Comparison of ENCODE assay signal across 12 cellular contexts in genomic region chr12:6310771-6311610, GRCh38. TPM values are rescaled to one million over a fixed set of nuclear protein-coding genes. Genes with fewer than 3 reads are reported as not detected.
DNase-seq lines count a peak whose midpoint lies in the region; ATAC-seq and TF ChIP-seq lines count a peak whose summit lies in the region.
"Had no signal": no experiment of that assay in that cellular context is flagged by ENCODE, and none has a peak within 500 bp of the region (broad histone marks: within the 10 kb centered on the region; RNA-seq: fewer than 3 reads in every experiment).

No MANE protein-coding gene starts in this region.

- H3K9me3 ChIP-seq in esophagus squamous epithelium: no peaks in the 10 kb centered on the region
- no peaks in the 10 kb centered on the region for H3K9me3 ChIP-seq in neuronal stem cell (replicated peaks in 1 of 2; ENCODE audit: control insufficient read depth in 2 of 2, insufficient read depth in 1 of 2, low read depth in 1 of 2, low read length in 2 of 2)

- no peak for DNase-seq in BJ (ENCODE audit: low read depth)
- peak; percentile 51 for DNase-seq in NCI-H146 treated with DMSO at 0.1 percent for 48 hours (lab: John Stamatoyannopoulos, UW; ENCODE audit: unreplicated experiment)
- DNase-seq in esophagus squamous epithelium (lab: John Stamatoyannopoulos, UW): no peak
- no peak for DNase-seq in neuronal stem cell (ENCODE audit: low spot score)
- DNase-seq in D341Med (ENCODE audit: low spot score): no peak
- no peak for DNase-seq in NCI-H1092 treated with DMSO at 0.1 percent for 48 hours (lab: John Stamatoyannopoulos, UW)
- no peak for DNase-seq in GM13977 (ENCODE audit: low spot score)
- DNase-seq: activated CD4-positive, alpha-beta T cell treated with anti-CD3 and anti-CD28 coated beads, Interleukin-2, amount 50 U/mL, for 4 hours; cortex of kidney; occipital lobe had no signal

- peak overlapping the region; percentile 72 for H2AFZ ChIP-seq in neuronal stem cell (ENCODE audit: low read length)

- H3K14ac ChIP-seq in neuronal stem cell (ENCODE audit: low read length): no peak overlapping the region

- H2BK5ac ChIP-seq in neuronal stem cell (ENCODE audit: low read length): no peak overlapping the region

- TF ChIP-seq POLR2A in esophagus squamous epithelium (IDR thresholded peaks at IDR 0.05): no peak

- WGBS in esophagus squamous epithelium, 2 donors: 20 to 29% methylated on average over 14 to 22 of the region's 43 CpGs
- WGBS in neuronal stem cell (ENCODE audit: extremely low coverage in 2 of 2, insufficient read length in 2 of 2, insufficient replicate concordance in 1 of 2), 2 donors: no CpG with 5 or more reads among the region's 43 CpGs

- H2BK15ac ChIP-seq in neuronal stem cell (ENCODE audit: low read length): peak overlapping the region; percentile 69

- CTCF ChIA-PET in BJ (lab: Yijun Ruan, JAX): interaction anchor here (1.4 kb wide), 1 partner anchor 12 kb away, joined by 3 read pairs; no protein-coding TSS in a partner anchor

- H3K36me3 ChIP-seq in BJ (ENCODE audit: control insufficient read depth, insufficient read depth, low read length) (no peaks in the 10 kb centered on the region), esophagus squamous epithelium (peaks cover 0 to 26% (median 5%) of the 10 kb centered on the region in 3 donors), neuronal stem cell (replicated peaks in 1 of 2; ENCODE audit: control insufficient read depth in 2 of 2, insufficient read depth in 2 of 2, low read length in 2 of 2) (no peaks in the 10 kb centered on the region)

- H3K4me1 ChIP-seq in esophagus squamous epithelium (peaks cover 45 to 74% (median 48%) of the 10 kb centered on the region in 3 donors), neuronal stem cell (ENCODE audit: control insufficient read depth in 2 of 2, insufficient read depth in 1 of 2, low read depth in 1 of 2, low read length in 2 of 2) (peaks cover 15 to 16% of the 10 kb centered on the region in 2 donors)

- TF ChIP-seq CTCF in BJ (IDR thresholded peaks at IDR 0.05; ENCODE audit: insufficient read depth, low read depth, low read length) (no peak), esophagus squamous epithelium (IDR thresholded peaks at IDR 0.05) (no peak), GM13977 (IDR thresholded peaks at IDR 0.05; ENCODE audit: extremely low read depth, insufficient read depth, missing control alignments) (no peak)

- H3K27ac ChIP-seq in esophagus squamous epithelium: peak overlapping the region; percentile 89 to 96 (median 89)
- no peak overlapping the region for H3K27ac ChIP-seq in neuronal stem cell (replicated peaks; ENCODE audit: low read length)

- no peak overlapping the region for H2BK12ac ChIP-seq in neuronal stem cell (ENCODE audit: low read length)

- H3K4ac ChIP-seq in neuronal stem cell (ENCODE audit: low read length): no peak overlapping the region

- H2BK120ac ChIP-seq in neuronal stem cell (ENCODE audit: low read depth, low read length): no peak overlapping the region

- in situ Hi-C loops in GM13977 (cut with MboI; ENCODE audit: low pct_unique_long_range_greater_than_20kb, low sequenced_read_pairs, unreplicated experiment): no loop called here

- ATAC-seq in GM21717 (IDR thresholded peaks at IDR 0.05; ENCODE audit: unreplicated experiment): no peak

- no peak overlapping the region for H4K8ac ChIP-seq in neuronal stem cell (ENCODE audit: low read depth, low read length)

- peak overlapping the region; percentile 81 for H3K9ac ChIP-seq in neuronal stem cell (ENCODE audit: low read depth, low read length, poor library complexity)

- H3K79me1 ChIP-seq in neuronal stem cell (ENCODE audit: low read depth, low read length): no peaks in the 10 kb centered on the region

- peak overlapping the region; percentile 94 for H3K4me2 ChIP-seq in neuronal stem cell (ENCODE audit: insufficient read depth, low read length, poor library complexity, severe bottlenecking)

- POLR2A ChIA-PET in BJ (lab: Charles Lee): no interaction called here

- 0 out of 2 replicates have a peak overlapping the region, but pooled peaks have one; percentile 6 for H3K4me3 ChIP-seq in BJ (ENCODE audit: low read depth, low read length)
- H3K4me3 ChIP-seq in esophagus squamous epithelium: peak overlapping the region; percentile 45 to 77 (median 55)
- peak overlapping the region in 1 of 2 donors; percentile 80 for H3K4me3 ChIP-seq in neuronal stem cell (ENCODE audit: low read length in 2 of 2)

- H4K91ac ChIP-seq in neuronal stem cell (ENCODE audit: low read depth, low read length, poor library complexity): no peak overlapping the region

- intact Hi-C loops in esophagus squamous epithelium (cut with DNase I): no loop called here

- H3K27me3 ChIP-seq in BJ (ENCODE audit: control insufficient read depth, insufficient read depth, low read length): peaks cover 12% of the 10 kb centered on the region
- H3K27me3 ChIP-seq in esophagus squamous epithelium: peaks cover 0 to 21% (median 0%) of the 10 kb centered on the region in 4 donors
- peaks cover 0 to 40% (median 21%) of the 10 kb centered on the region in 3 experiments for H3K27me3 ChIP-seq in neuronal stem cell (ENCODE audit: control insufficient read depth in 3 of 3, insufficient read depth in 3 of 3, low read depth in 1 of 3, low read length in 3 of 3)

- peak overlapping the region; percentile 86 for H3K18ac ChIP-seq in neuronal stem cell (ENCODE audit: low read length)

- peak overlapping the region; percentile 37 for H2AK5ac ChIP-seq in neuronal stem cell (ENCODE audit: low read depth, low read length)

- no peak overlapping the region for H3K23ac ChIP-seq in neuronal stem cell (ENCODE audit: low read depth, low read length, poor library complexity)

RNA-seq across cellular contexts. Expression of gene PLEKHG6, which starts 0.5 kb away (rescaled TPM):
- 0.10 TPM in 1 of 2 replicates, not detected in the other for polyA plus RNA-seq in BJ (2011; rRNA removed)
- 0.43 TPM in 1 of 2 replicates, not detected in the other for polyA minus RNA-seq in BJ (2011; rRNA and poly(A)+ RNA removed)
- 10 to 100 TPM; 13.9 to 61.7 (median 29.2) TPM for total RNA-seq in esophagus squamous epithelium
- polyA plus RNA-seq in neuronal stem cell (2013, experiment 1 of 2): 1.2 TPM
- polyA plus RNA-seq in neuronal stem cell (2013, experiment 2 of 2): 1.3 TPM
- total RNA-seq: Daoy, occipital lobe had no signal

RNA-seq across cellular contexts. Expression of gene TNFRSF1A, which starts 30.9 kb away (rescaled TPM):
- polyA plus RNA-seq in BJ (2011; rRNA removed): 170 and 217 TPM in 2 replicates
- polyA minus RNA-seq in BJ (2011; rRNA and poly(A)+ RNA removed): 134 and 147 TPM in 2 replicates
- total RNA-seq in esophagus squamous epithelium: 100 to 1,000 TPM; 121 to 190 (median 134) TPM
- 35.2 TPM for polyA plus RNA-seq in neuronal stem cell (2013, experiment 1 of 2)
- 34.5 TPM for polyA plus RNA-seq in neuronal stem cell (2013, experiment 2 of 2)
